ENCODE assay signal across 1 cellular context in genomic region chr14:24335461-24336146, GRCh38.
TF ChIP-seq lines count a peak whose summit lies in the region.

No MANE protein-coding gene starts in this region.

TF ChIP-seq in H1, 55 proteins besides CTCF, POLR2A, EP300 and RAD21:
- TF ChIP-seq EZH2 (IDR thresholded peaks at IDR 0.05; ENCODE audit: low read depth, low read length, severe bottlenecking) (no peak), GTF2F1 (IDR thresholded peaks at IDR 0.05; ENCODE audit: borderline replicate concordance, low read depth, low read length) (no peak), MAX (IDR thresholded peaks at IDR 0.05) (no peak), TCF12 (IDR thresholded peaks at IDR 0.05; ENCODE audit: low read depth, low read length) (no peak), MAFK (IDR thresholded peaks at IDR 0.05; ENCODE audit: low read depth, low read length) (no peak), SIRT6 (IDR thresholded peaks at IDR 0.05; ENCODE audit: low read length) (no peak), NRF1 (IDR thresholded peaks at IDR 0.05; ENCODE audit: low read depth, low read length) (no peak), JUND (IDR thresholded peaks at IDR 0.05; ENCODE audit: low read length) (no peak), CBX5 (IDR thresholded peaks at IDR 0.05; ENCODE audit: low read depth, low read length) (no peak), CHD1 (IDR thresholded peaks at IDR 0.05; ENCODE audit: low read depth, low read length) (no peak), SIX5 (IDR thresholded peaks at IDR 0.05; ENCODE audit: low read depth, low read length) (no peak)
